ENCODE assay signal across 9 cellular contexts in the genomic region with DNA sequence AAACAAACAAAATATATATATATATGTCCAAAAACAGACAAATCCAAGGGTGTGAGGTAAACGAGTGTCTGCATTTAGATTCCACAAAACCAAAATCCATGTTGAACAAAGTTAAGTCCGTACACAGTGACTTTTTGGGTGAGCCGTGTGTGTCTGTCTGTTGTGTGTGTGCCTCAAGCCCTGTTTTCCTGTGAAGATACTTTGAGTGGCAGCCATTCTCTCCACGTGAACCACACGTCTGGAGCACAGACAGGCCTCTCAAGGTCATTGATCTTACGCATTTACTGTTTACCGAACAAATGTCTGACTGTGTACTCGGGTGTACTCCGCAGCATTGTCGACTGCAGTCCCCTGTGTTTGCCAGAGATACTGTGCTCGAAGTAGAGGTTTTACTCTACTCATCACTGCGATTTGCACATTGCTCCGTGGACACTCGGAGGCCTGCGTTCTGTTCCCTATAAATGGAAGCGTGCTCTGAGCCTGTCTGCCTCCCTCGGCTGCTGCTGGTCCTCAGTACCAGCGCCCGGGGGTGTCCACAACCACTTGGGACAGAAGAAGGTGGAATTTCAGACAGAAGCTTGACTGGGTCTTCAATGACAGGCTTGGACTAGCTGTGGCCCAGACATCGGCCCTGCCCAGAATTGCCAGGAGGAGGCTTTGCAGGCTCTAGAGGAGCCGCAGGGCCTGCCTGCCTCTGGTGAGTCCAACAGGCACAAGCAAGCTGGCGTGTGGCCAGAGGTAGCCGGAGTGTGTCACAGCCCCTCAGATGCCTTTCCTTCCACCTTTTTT. TPM values are rescaled to one million over a fixed set of nuclear protein-coding genes. Genes with fewer than 3 reads are reported as not detected.
A peak's percentile ranks its signal among the peaks of the same experiment; 100 is the strongest.
DNase-seq lines count a peak whose midpoint lies in the region; ATAC-seq and TF ChIP-seq lines count a peak whose summit lies in the region.
"Had no signal": no experiment of that assay in that cellular context is flagged by ENCODE, and none has a peak within 500 bp of the region (broad histone marks: within the 10 kb centered on the region; RNA-seq: fewer than 3 reads in every experiment).

No MANE protein-coding gene starts in this region.

- H3K36me3 Mint-ChIP-seq in osteocyte (ENCODE audit: unreplicated experiment), result peaks cover 22% of the 10 kb centered on the region
- peaks cover 10% of the 10 kb centered on the region for H3K36me3 Mint-ChIP-seq in activated CD4-positive, alpha-beta T cell treated with anti-CD3 and anti-CD28 coated beads for 36 hours (ENCODE audit: low read depth)

- H3K27me3 ChIP-seq in SJSA1 (replicated peaks) (no peaks in the 10 kb centered on the region), gastroesophageal sphincter (no peaks in the 10 kb centered on the region)

- no peaks in the 10 kb centered on the region for H3K9me3 Mint-ChIP-seq in osteocyte (ENCODE audit: unreplicated experiment)
- H3K9me3 Mint-ChIP-seq in activated CD4-positive, alpha-beta T cell treated with anti-CD3 and anti-CD28 coated beads for 36 hours (ENCODE audit: low read depth), result no peaks in the 10 kb centered on the region
- H3K9me3 Mint-ChIP-seq: memory B cell had no signal

- H3K9me3 ChIP-seq in SJSA1 (replicated peaks), result no peaks in the 10 kb centered on the region
- no peaks in the 10 kb centered on the region for H3K9me3 ChIP-seq in gastroesophageal sphincter

- peak overlapping the region; percentile 95 for H3K27ac Mint-ChIP-seq in osteocyte (ENCODE audit: unreplicated experiment)
- H3K27ac Mint-ChIP-seq in activated CD4-positive, alpha-beta T cell treated with anti-CD3 and anti-CD28 coated beads for 36 hours, result no peak overlapping the region
- H3K27ac Mint-ChIP-seq: memory B cell had no signal

- H3K4me3 Mint-ChIP-seq in osteocyte (ENCODE audit: unreplicated experiment), result peak overlapping the region; percentile 23
- H3K4me3 Mint-ChIP-seq in activated CD4-positive, alpha-beta T cell treated with anti-CD3 and anti-CD28 coated beads for 36 hours, result no peak overlapping the region
- H3K4me3 Mint-ChIP-seq: memory B cell had no signal

- H3K36me3 ChIP-seq in SJSA1 (peaks cover 38% of the 10 kb centered on the region), gastroesophageal sphincter (peaks cover 0 to 51% of the 10 kb centered on the region in 2 donors)

- TF ChIP-seq POLR2A in gastroesophageal sphincter (IDR thresholded peaks at IDR 0.05), result no peak
- no peak for TF ChIP-seq POLR2A in GM18505 (IDR thresholded peaks at IDR 0.05; ENCODE audit: borderline replicate concordance, extremely low read depth, insufficient read depth, insufficient read length)

- POLR2A ChIA-PET in activated CD4-positive, alpha-beta T cell treated with anti-CD3 and anti-CD28 coated beads for 36 hours (lab: Charles Lee), result no interaction called here

- no peak overlapping the region for H3K4me3 ChIP-seq in SJSA1
- H3K4me3 ChIP-seq in gastroesophageal sphincter, result no peak overlapping the region

- H3K27ac ChIP-seq in SJSA1 (peak overlapping the region; percentile 90), gastroesophageal sphincter (peak overlapping the region; percentile 81 to 95 (median 88))

- intact Hi-C loops in activated CD4-positive, alpha-beta T cell treated with anti-CD3 and anti-CD28 coated beads for 36 hours (cut with DNase I, micrococcal nuclease), result no loop called here

- H3K4me1 Mint-ChIP-seq in osteocyte (ENCODE audit: unreplicated experiment), result peaks cover 35% of the 10 kb centered on the region
- peaks cover 6% of the 10 kb centered on the region for H3K4me1 Mint-ChIP-seq in activated CD4-positive, alpha-beta T cell treated with anti-CD3 and anti-CD28 coated beads for 36 hours

- ATAC-seq in gastroesophageal sphincter, result peak; percentile 47
- no peak for ATAC-seq in activated CD4-positive, alpha-beta T cell treated with anti-CD3 and anti-CD28 coated beads for 36 hours
- ATAC-seq in GM21367 (IDR thresholded peaks at IDR 0.05; ENCODE audit: unreplicated experiment), result no peak
- no peak for ATAC-seq in GM18505 (IDR thresholded peaks at IDR 0.05; ENCODE audit: unreplicated experiment)

- peaks cover 39% of the 10 kb centered on the region for H3K4me1 ChIP-seq in SJSA1 (replicated peaks)
- peaks cover 6 to 64% (median 31%) of the 10 kb centered on the region in 3 donors for H3K4me1 ChIP-seq in gastroesophageal sphincter

- TF ChIP-seq CTCF in gastroesophageal sphincter (IDR thresholded peaks at IDR 0.05) (peak in 2 of 4 experiments; percentile 35 to 44), osteocyte (IDR thresholded peaks at IDR 0.05) (no peak)

- CTCF ChIA-PET in activated CD4-positive, alpha-beta T cell treated with anti-CD3 and anti-CD28 coated beads for 36 hours (lab: Charles Lee), result no interaction called here

- WGBS in gastroesophageal sphincter (ENCODE audit: low coverage in 1 of 2), 2 donors, result 65 to 71% methylated on average over 10 to 17 of the region's 23 CpGs

- no peak for TF ChIP-seq EP300 in gastroesophageal sphincter (IDR thresholded peaks at IDR 0.05)

- DNase-seq in AG08395 (ENCODE audit: low spot score), result peak; percentile 48
- DNase-seq in SJSA1 (ENCODE audit: low read depth in 1 of 2, low spot score in 2 of 2), result peak; percentile 53 to 82
- peak; percentile 87 for DNase-seq in osteocyte (ENCODE audit: extremely low spot score, unreplicated experiment)
- DNase-seq in activated CD4-positive, alpha-beta T cell treated with anti-CD3 and anti-CD28 coated beads for 36 hours, result no peak
- no peak for DNase-seq in NCI-H2029 treated with DMSO at 0.1 percent for 48 hours (lab: John Stamatoyannopoulos, UW)

- no peaks in the 10 kb centered on the region for H3K27me3 Mint-ChIP-seq in osteocyte (ENCODE audit: unreplicated experiment)
- H3K27me3 Mint-ChIP-seq in activated CD4-positive, alpha-beta T cell treated with anti-CD3 and anti-CD28 coated beads for 36 hours, result no peaks in the 10 kb centered on the region
- H3K27me3 Mint-ChIP-seq: memory B cell had no signal

RNA-seq across cellular contexts. Expression of gene CYP17A1, which starts 22.1 kb away (rescaled TPM):
- total RNA-seq in SJSA1 (2014; rRNA removed; shearing (Covaris generic)), result not detected in 2 replicates
- total RNA-seq in gastroesophageal sphincter (not detected), osteocyte (not detected in 2 replicates)
- total RNA-seq in activated CD4-positive, alpha-beta T cell treated with anti-CD3 and anti-CD28 coated beads for 36 hours, result not detected

RNA-seq across cellular contexts. Expression of gene BORCS7, which starts 39.0 kb away (rescaled TPM):
- 31.9 and 41.9 TPM in 2 replicates for total RNA-seq in SJSA1 (2014; rRNA removed; shearing (Covaris generic))
- total RNA-seq in gastroesophageal sphincter, result 10 to 100 TPM; 24.3 to 47.3 (median 28.9) TPM
- 22.6 and 24.5 TPM in 2 replicates for total RNA-seq in osteocyte
- 1 to 10 TPM; 4.5 to 5.1 TPM for total RNA-seq in activated CD4-positive, alpha-beta T cell treated with anti-CD3 and anti-CD28 coated beads for 36 hours

RNA-seq across cellular contexts. Expression of gene AS3MT, which starts 54.2 kb away (rescaled TPM):
- total RNA-seq in SJSA1 (2014; rRNA removed; shearing (Covaris generic)), result 0.09 and 0.45 TPM in 2 replicates
- total RNA-seq in gastroesophageal sphincter (10 to 100 TPM in 1 of 4 donors, 1 to 10 TPM in 3; 5.1 to 13.1 (median 8.9) TPM), osteocyte (2.7 and 2.8 TPM in 2 replicates)
- total RNA-seq in activated CD4-positive, alpha-beta T cell treated with anti-CD3 and anti-CD28 coated beads for 36 hours, result 1 to 10 TPM; 1.1 to 1.5 TPM

Comparison
In these comparisons a context has a peak if more than half of its experiments do, and no peak if none do; other contexts are left out.
1. DNase-seq: peak in AG08395 (single experiment), SJSA1 (2 of 2) and osteocyte (single experiment); none in activated CD4-positive, alpha-beta T cell treated with anti-CD3 and anti-CD28 coated beads for 36 hours (single experiment) and NCI-H2029 treated with DMSO at 0.1 percent for 48 hours (single experiment).